17 cellular contexts compared by ENCODE assay signal in genomic region chr21:17796037-17796403, GRCh38. TPM values are rescaled to one million over a fixed set of nuclear protein-coding genes. Genes with fewer than 3 reads are reported as not detected.
DNase-seq lines count a peak whose midpoint lies in the region; ATAC-seq and TF ChIP-seq lines count a peak whose summit lies in the region.
"Had no signal": no experiment of that assay in that cellular context is flagged by ENCODE, and none has a peak within 500 bp of the region (broad histone marks: within the 10 kb centered on the region; RNA-seq: fewer than 3 reads in every experiment).

No MANE protein-coding gene starts in this region.

- CTCF ChIA-PET in CD4-positive, alpha-beta memory T cell (lab: Charles Lee; ENCODE audit: partially characterized antibody): interaction anchor here (1.2 to 3.1 kb wide), 5 partner anchors 9 to 22 kb away, joined by 5 to 16 read pairs (median 11); no protein-coding TSS in a partner anchor

- H3K79me2 ChIP-seq in GM23248 (ENCODE audit: insufficient read depth): no peaks in the 10 kb centered on the region

- TF ChIP-seq CTCF in ovary (IDR thresholded peaks at IDR 0.05): no peak

- H3K36me3 Mint-ChIP-seq in CD4-positive, alpha-beta memory T cell: peaks cover 13 to 47% of the 10 kb centered on the region in 2 donors
- H3K36me3 Mint-ChIP-seq in activated T-helper 17 cell treated with anti-CD3 and anti-CD28 coated beads, Interleukin-2, amount 50 U/mL, for 72 hours (ENCODE audit: low read depth): peaks cover 65% of the 10 kb centered on the region
- H3K36me3 Mint-ChIP-seq in naive B cell: peaks cover 0 to 17% of the 10 kb centered on the region in 2 donors

- peaks cover 94% of the 10 kb centered on the region for H3K4me1 ChIP-seq in CD4-positive, alpha-beta memory T cell (ENCODE audit: insufficient read depth, low read length)
- H3K4me1 ChIP-seq in GM23248 (ENCODE audit: insufficient read depth) (no peaks in the 10 kb centered on the region), ovary (ENCODE audit: insufficient read depth) (no peaks in the 10 kb centered on the region)

- DNase-seq in CD4-positive, alpha-beta memory T cell: no peak
- DNase-seq in GM23248 (peak; percentile 2), naive B cell (no peak), posterior cingulate gyrus (no peak), ovary (no peak)
- DNase-seq: activated CD4-positive, alpha-beta T cell treated with anti-CD3 and anti-CD28 coated beads for 48 hours; DND-41; GOT3; left ventricle myocardium inferior; NCI-H1436; NCI-H2227 treated with DMSO at 0.1 percent for 48 hours; NK-92 treated with Interleukin-12 subunit alpha and Interleukin-12 subunit beta, amount 100 ng/mL, for 24 hours had no signal

- peaks cover 8% of the 10 kb centered on the region for H3K36me3 ChIP-seq in CD4-positive, alpha-beta memory T cell (ENCODE audit: insufficient read depth, low read length)
- peaks cover 10% of the 10 kb centered on the region; the same call in 1 of the 2 replicates for H3K36me3 ChIP-seq in GM23248 (ENCODE audit: low read depth)
- H3K36me3 ChIP-seq in ovary: no peaks in the 10 kb centered on the region

- peak overlapping the region; percentile 94 for H3K27ac ChIP-seq in CD4-positive, alpha-beta memory T cell (ENCODE audit: low read depth, low read length)
- H3K27ac ChIP-seq in GM23248: no peak overlapping the region
- H3K27ac ChIP-seq in ovary: no peak overlapping the region
- H3K27ac ChIP-seq: cardiac muscle cell, KMS-11, left ventricle myocardium inferior had no signal

- no peak overlapping the region for H3K4me3 ChIP-seq in CD4-positive, alpha-beta memory T cell (ENCODE audit: low read length in 2 of 2)
- H3K4me3 ChIP-seq in GM23248 (no peak overlapping the region), ovary (no peak overlapping the region)
- H3K4me3 ChIP-seq: BLaER1 treated with 17β-estradiol and CSF1 and Interleukin-3, amounts not matched to agents 10 nM and 100 nM; cardiac muscle cell; left ventricle myocardium inferior had no signal

- H3K4me2 ChIP-seq in GM23248 (ENCODE audit: unreplicated experiment): no peak overlapping the region
- H3K4me2 ChIP-seq: KMS-11 had no signal

- WGBS in GM23248 (ENCODE audit: low coverage in 1 of 2, low lambda C conversion rate in 2 of 2, missing lambda C conversion rate in 2 of 2), 2 experiments: 94 to 97% methylated on average over 1 of the region's 1 CpG
- WGBS in ovary, 3 donors: 90 to 93% (median 93%) methylated on average over 1 of the region's 1 CpG

- no peak overlapping the region for H3K9ac ChIP-seq in GM23248
- H3K9ac ChIP-seq: BLaER1 treated with 17β-estradiol and CSF1 and Interleukin-3, amounts not matched to agents 10 nM and 100 nM; KMS-11 had no signal

- no peak for TF ChIP-seq EP300 in ovary (IDR thresholded peaks at IDR 0.05)

- H3K27me3 Mint-ChIP-seq in CD4-positive, alpha-beta memory T cell: no peaks in the 10 kb centered on the region
- H3K27me3 Mint-ChIP-seq in activated T-helper 17 cell treated with anti-CD3 and anti-CD28 coated beads, Interleukin-2, amount 50 U/mL, for 72 hours: no peaks in the 10 kb centered on the region
- no peaks in the 10 kb centered on the region for H3K27me3 Mint-ChIP-seq in naive B cell

- no peaks in the 10 kb centered on the region for H4K20me1 ChIP-seq in GM23248 (ENCODE audit: insufficient read depth)

- no peaks in the 10 kb centered on the region for H3K9me2 ChIP-seq in GM23248 (ENCODE audit: insufficient read depth)

- no peak overlapping the region for H2AFZ ChIP-seq in GM23248

- POLR2A ChIA-PET in CD4-positive, alpha-beta memory T cell (lab: Charles Lee; ENCODE audit: partially characterized antibody): interaction anchor here (0.6 to 7.7 kb wide), 9 partner anchors 8 to 184 kb away, joined by 3 to 158 read pairs (median 13); partner anchors contain the start of gene C21orf91

- peak overlapping the region; percentile 87 to 97 (median 92) for H3K27ac Mint-ChIP-seq in CD4-positive, alpha-beta memory T cell
- peak overlapping the region; percentile 72 for H3K27ac Mint-ChIP-seq in activated T-helper 17 cell treated with anti-CD3 and anti-CD28 coated beads, Interleukin-2, amount 50 U/mL, for 72 hours
- peak overlapping the region in 5 of 6 donors; percentile 2 to 61 (median 47) for H3K27ac Mint-ChIP-seq in naive B cell

- peak; percentile 59 for ATAC-seq in activated T-helper 17 cell treated with anti-CD3 and anti-CD28 coated beads, Interleukin-2, amount 50 U/mL, for 72 hours (replicated peaks)
- ATAC-seq in naive B cell (ENCODE audit: low read depth in 2 of 2) (no peak), GM21526 (IDR thresholded peaks at IDR 0.05; ENCODE audit: low FRiP score, unreplicated experiment) (no peak)

- peak overlapping the region in 6 of 8 donors; percentile 49 to 92 (median 83) for H3K4me3 Mint-ChIP-seq in CD4-positive, alpha-beta memory T cell
- H3K4me3 Mint-ChIP-seq in activated T-helper 17 cell treated with anti-CD3 and anti-CD28 coated beads, Interleukin-2, amount 50 U/mL, for 72 hours: peak overlapping the region; percentile 83
- H3K4me3 Mint-ChIP-seq in naive B cell: no peak overlapping the region

- peaks cover 0 to 3% (median 0%) of the 10 kb centered on the region in 8 donors for H3K9me3 Mint-ChIP-seq in CD4-positive, alpha-beta memory T cell
- no peaks in the 10 kb centered on the region for H3K9me3 Mint-ChIP-seq in activated T-helper 17 cell treated with anti-CD3 and anti-CD28 coated beads, Interleukin-2, amount 50 U/mL, for 72 hours
- H3K9me3 Mint-ChIP-seq in naive B cell: no peaks in the 10 kb centered on the region

- TF ChIP-seq POLR2A in ovary (IDR thresholded peaks at IDR 0.05): no peak

- no peaks in the 10 kb centered on the region for H3K9me3 ChIP-seq in CD4-positive, alpha-beta memory T cell (ENCODE audit: control insufficient read depth in 1 of 2, low read length in 2 of 2)
- no peaks in the 10 kb centered on the region for H3K9me3 ChIP-seq in GM23248 (ENCODE audit: low read depth)
- no peaks in the 10 kb centered on the region for H3K9me3 ChIP-seq in ovary
- H3K9me3 ChIP-seq: left ventricle myocardium inferior had no signal

- H3F3A ChIP-seq in GM23248 (ENCODE audit: insufficient read depth): no peaks in the 10 kb centered on the region

- intact Hi-C loops in CD4-positive, alpha-beta memory T cell (cut with micrococcal nuclease): no loop called here
- intact Hi-C loops in posterior cingulate gyrus (cut with DNase I) (no loop called here), ovary (cut with DNase I) (no loop called here)

- peaks cover 45 to 74% (median 50%) of the 10 kb centered on the region in 4 donors for H3K4me1 Mint-ChIP-seq in CD4-positive, alpha-beta memory T cell
- peaks cover 20% of the 10 kb centered on the region for H3K4me1 Mint-ChIP-seq in activated T-helper 17 cell treated with anti-CD3 and anti-CD28 coated beads, Interleukin-2, amount 50 U/mL, for 72 hours
- H3K4me1 Mint-ChIP-seq in naive B cell: peaks cover 10 to 30% (median 19%) of the 10 kb centered on the region in 3 donors

- H3K27me3 ChIP-seq in CD4-positive, alpha-beta memory T cell (ENCODE audit: insufficient read depth, low read length): no peaks in the 10 kb centered on the region
- H3K27me3 ChIP-seq in GM23248 (replicated peaks; ENCODE audit: insufficient read depth) (no peaks in the 10 kb centered on the region), ovary (no peaks in the 10 kb centered on the region)
- H3K27me3 ChIP-seq: BLaER1 treated with 17β-estradiol and CSF1 and Interleukin-3, amounts not matched to agents 10 nM and 100 nM; cardiac muscle cell had no signal

- in situ Hi-C loops in GM23248 (cut with MboI): no loop called here

RNA-seq across cellular contexts. Expression of gene C21orf91, which starts 23.1 kb away (rescaled TPM):
- total RNA-seq in CD4-positive, alpha-beta memory T cell: 10 to 100 TPM; 80.1 to 80.5 TPM
- 10 to 100 TPM; 38.5 to 46.4 TPM for polyA plus RNA-seq in CD4-positive, alpha-beta memory T cell
- total RNA-seq in GM23248 (2014; rRNA removed; shearing (Covaris generic)): 2.5 and 3.7 TPM in 2 replicates
- polyA plus RNA-seq in GM23248 (2016; fragmentation: Nextera tagmentation; extraction: Ambion mirVana): 4.4 and 4.9 TPM in 2 replicates
- total RNA-seq in activated T-helper 17 cell treated with anti-CD3 and anti-CD28 coated beads, Interleukin-2, amount 50 U/mL, for 72 hours: 10 to 100 TPM; 23.2 to 26.1 TPM
- polyA plus RNA-seq in naive B cell (ENCODE audit: low read depth in 6 of 6): 10 to 100 TPM; 18.5 to 35.2 (median 32.9) TPM
- 10 to 100 TPM in 5 of 7 donors, 1 to 10 TPM in 2; 7.4 to 19.2 (median 15.7) TPM for total RNA-seq in ovary
- polyA plus RNA-seq in ovary: 1 to 10 TPM; 5.3 to 8.4 TPM

Comparison
In these comparisons a context has a peak if more than half of its experiments do, and no peak if none do; other contexts are left out.
1. H3K4me3 Mint-ChIP-seq: peak in CD4-positive, alpha-beta memory T cell (6 of 8) and activated T-helper 17 cell treated with anti-CD3 and anti-CD28 coated beads, Interleukin-2, amount 50 U/mL, for 72 hours (single experiment); none in naive B cell (0 of 8).
2. Peak in every context shown above with its lines, with median percentiles within 50 percentile points of each other: H3K27ac Mint-ChIP-seq.